In genomic region chr9:31253800-31254762, GRCh38 we compare ENCODE assay signal across 27 cellular contexts.
"Had no signal": no experiment of that assay in that cellular context is flagged by ENCODE, and none has a peak within 500 bp of the region (broad histone marks: within the 10 kb centered on the region; RNA-seq: fewer than 3 reads in every experiment).

No MANE protein-coding gene starts in this region.

- H3K9me3 ChIP-seq: adrenal gland, body of pancreas, neutrophil, ovary, prostate gland, transverse colon, uterus had no signal

- H3K4me1 ChIP-seq: adrenal gland, body of pancreas, prostate gland, sigmoid colon, transverse colon, uterus had no signal

- H3K4me3 ChIP-seq: adrenal gland, body of pancreas, coronary artery, dorsolateral prefrontal cortex, hepatocyte, mucosa of descending colon, ovary, prostate gland, sigmoid colon, transverse colon, uterus had no signal

- H3K79me2 ChIP-seq: hepatocyte had no signal

- ATAC-seq: activated CD4-positive, CD25-positive, alpha-beta regulatory T cell treated with anti-CD3 and anti-CD28 coated beads, Interleukin-2, amount 50 U/mL, for 24 hours; body of pancreas; mucosa of descending colon; T-helper 17 cell had no signal

- H2AFZ ChIP-seq: hepatocyte had no signal

- H3K4me2 ChIP-seq: hepatocyte had no signal

- H3K27me3 ChIP-seq: adrenal gland, body of pancreas, dorsolateral prefrontal cortex, hepatocyte, neutrophil, ovary, sigmoid colon, transverse colon, uterus had no signal

- H3K27ac ChIP-seq: adrenal gland, body of pancreas, coronary artery, dorsolateral prefrontal cortex, hepatocyte, neutrophil, ovary, prostate gland, sigmoid colon, transverse colon, uterus, WERI-Rb-1 had no signal

- H3K36me3 ChIP-seq: adrenal gland, neutrophil, ovary, prostate gland, sigmoid colon, uterus, WERI-Rb-1 had no signal

- DNase-seq: activated CD4-positive, alpha-beta T cell treated with anti-CD3 and anti-CD28 coated beads for 48 hours; activated CD4-positive, alpha-beta T cell treated with anti-CD3 and anti-CD28 coated beads, Interleukin-2, amount 50 U/mL, for 48 hours; activated CD8-positive, alpha-beta memory T cell treated with anti-CD3 and anti-CD28 coated beads for 24 hours; activated effector memory CD4-positive, alpha-beta T cell treated with Interleukin-2 at 50 U/mL for 16 hours; activated naive CD4-positive, alpha-beta T cell treated with anti-CD3 and anti-CD28 coated beads for 36 hours; activated naive CD8-positive, alpha-beta T cell treated with anti-CD3 and anti-CD28 coated beads for 36 hours; adrenal gland; body of pancreas; effector memory CD4-positive, alpha-beta T cell; ovary; retina; sigmoid colon; small intestine; stimulated activated CD4-positive, alpha-beta T cell treated with anti-CD3 and anti-CD28 coated beads, Interleukin-2, amount 100 ng/mL, for 24 hours; stimulated activated naive CD4-positive, alpha-beta T cell; T-helper 17 cell; T1000; transverse colon; uterus; WERI-Rb-1 had no signal
